8 cellular contexts compared by ENCODE assay signal in genomic region chr17:59513934-59514841, GRCh38. TPM values are rescaled to one million over a fixed set of nuclear protein-coding genes. Genes with fewer than 3 reads are reported as not detected.
DNase-seq lines count a peak whose midpoint lies in the region; ATAC-seq, FAIRE-seq and TF ChIP-seq lines count a peak whose summit lies in the region.

No MANE protein-coding gene starts in this region.

- H3K27me3 ChIP-seq in kidney epithelial cell (ENCODE audit: control insufficient read depth, insufficient read depth, low read length): no peaks in the 10 kb centered on the region

- ATAC-seq in HG03280 (IDR thresholded peaks at IDR 0.05; ENCODE audit: unreplicated experiment): no peak
- ATAC-seq in GM21786 (IDR thresholded peaks at IDR 0.05; ENCODE audit: unreplicated experiment): no peak
- no peak for ATAC-seq in HG03469 (IDR thresholded peaks at IDR 0.05; ENCODE audit: unreplicated experiment)

- DNase-seq in DMS53 treated with DMSO at 0.1 percent for 48 hours (lab: John Stamatoyannopoulos, UW; ENCODE audit: unreplicated experiment) (peak; percentile 77), NCI-H2107 (lab: John Stamatoyannopoulos, UW) (peak; percentile 95), amygdala (lab: John Stamatoyannopoulos, UW) (peak in 31 of 56 donors; percentile 1 to 87 (median 27)), kidney epithelial cell (ENCODE audit: low read depth) (peak; percentile 85), urothelium cell line (ENCODE audit: low spot score) (peak; percentile 72)

- H3K36me3 ChIP-seq in kidney epithelial cell (ENCODE audit: control insufficient read depth, insufficient read depth, low read length): no peaks in the 10 kb centered on the region

- FAIRE-seq in urothelium cell line (lab: Jason Lieb, UNC): peak; percentile 87

- TF ChIP-seq CTCF in kidney epithelial cell (IDR thresholded peaks at IDR 0.05; ENCODE audit: insufficient read depth, low read length, poor library complexity, severe bottlenecking): no peak

- no peak overlapping the region for H3K4me3 ChIP-seq in kidney epithelial cell (ENCODE audit: low read depth, low read length)

RNA-seq across cellular contexts. Expression of gene DHX40, which starts 51.2 kb away (rescaled TPM):
- 40.8 and 42.9 TPM in 2 replicates for total RNA-seq in kidney epithelial cell

Comparison
In these comparisons a context has a peak if more than half of its experiments do, and no peak if none do; other contexts are left out.
1. DNase-seq: peak in every context shown above with its lines; median percentile 95 in NCI-H2107; 85 in kidney epithelial cell; 77 in DMS53 treated with DMSO at 0.1 percent for 48 hours; 72 in urothelium cell line; 27 in amygdala.